In genomic region chr11:118051611-118052461, GRCh38 we compare ENCODE assay signal across 1 cellular context.
TF ChIP-seq lines count a peak whose summit lies in the region.

No MANE protein-coding gene starts in this region.

TF ChIP-seq in K562, 482 proteins besides CTCF, POLR2A, EP300 and RAD21 (continued from another document):
- TF ChIP-seq ZNF318 (IDR thresholded peaks at IDR 0.05; ENCODE audit: borderline replicate concordance in 1 of 2, low read depth in 1 of 2) (no peak), PTRF (tag; IDR thresholded peaks at IDR 0.05) (no peak), USF1 (CRISPR knock-in tag; IDR thresholded peaks at IDR 0.05) (no peak), CBFA2T3 (IDR thresholded peaks at IDR 0.05) (no peak), MCM5 (IDR thresholded peaks at IDR 0.05; ENCODE audit: low read depth) (no peak), ZNF766 (CRISPR knock-in tag; conservative IDR thresholded peaks at IDR 0.05) (no peak), ZFPM2 (CRISPR knock-in tag; IDR thresholded peaks at IDR 0.05) (no peak), ZC3H4 (CRISPR knock-in tag; IDR thresholded peaks at IDR 0.05; ENCODE audit: borderline replicate concordance) (no peak), RBM14 (IDR thresholded peaks at IDR 0.05; ENCODE audit: borderline replicate concordance, insufficient read depth, low read depth, low read length) (no peak), TAF9B (IDR thresholded peaks at IDR 0.05; ENCODE audit: partially characterized antibody) (no peak), SLC30A9 (CRISPR knock-in tag; IDR thresholded peaks at IDR 0.05) (no peak), FOSL1 (tag; conservative IDR thresholded peaks at IDR 0.05) (no peak), IRF9 (tag; IDR thresholded peaks at IDR 0.05) (no peak), PCBP1 (IDR thresholded peaks at IDR 0.05; ENCODE audit: low read depth, low read length, poor library complexity, severe bottlenecking) (no peak), ZNF3 (CRISPR knock-in tag; IDR thresholded peaks at IDR 0.05) (no peak), NFXL1 (CRISPR knock-in tag; IDR thresholded peaks at IDR 0.05) (no peak)
